In the genomic region with DNA sequence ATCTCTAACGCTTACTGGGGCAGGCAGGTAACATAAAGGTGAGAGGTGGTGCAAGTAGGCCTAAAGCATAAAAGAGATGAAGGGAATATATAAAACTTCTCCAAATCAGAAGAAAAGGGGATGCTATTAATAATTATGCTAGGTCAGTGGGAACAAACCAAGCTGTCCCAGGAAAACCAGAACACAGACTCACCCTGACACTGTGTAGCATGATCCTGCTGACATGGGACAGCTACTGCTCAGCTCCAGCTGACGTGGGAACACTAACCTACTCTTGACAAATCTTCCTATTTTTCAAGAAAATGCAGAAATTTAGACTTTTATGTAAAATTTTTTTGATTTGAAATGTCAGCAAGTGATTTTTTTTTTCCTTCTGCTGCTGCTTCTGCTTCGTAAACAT, we compare ENCODE assay signal across 25 cellular contexts.
"Had no signal": no experiment of that assay in that cellular context is flagged by ENCODE, and none has a peak within 500 bp of the region (broad histone marks: within the 10 kb centered on the region; RNA-seq: fewer than 3 reads in every experiment).

No MANE protein-coding gene starts in this region.

- H3K27me3 Mint-ChIP-seq: dendritic cell treated with granulocyte-macrophage colony-stimulating factor and Interleukin-4, amounts not matched to agents 40 ng/mL and 50 ng/mL, for 4 days; effector memory CD8-positive, alpha-beta T cell had no signal

- H3K27ac Mint-ChIP-seq: dendritic cell treated with granulocyte-macrophage colony-stimulating factor and Interleukin-4, amounts not matched to agents 40 ng/mL and 50 ng/mL, for 4 days; effector memory CD8-positive, alpha-beta T cell; endodermal cell had no signal

- H3K4me1 ChIP-seq: colonic mucosa, foreskin keratinocyte, gastrocnemius medialis had no signal

- H3K9me3 Mint-ChIP-seq: endodermal cell had no signal

- ATAC-seq: effector memory CD8-positive, alpha-beta T cell; esophagus mucosa; foreskin keratinocyte; gastrocnemius medialis; gastroesophageal sphincter had no signal

- H3K27me3 ChIP-seq: colonic mucosa, dorsolateral prefrontal cortex, esophagus muscularis mucosa, esophagus squamous epithelium, foreskin keratinocyte, gastrocnemius medialis, gastroesophageal sphincter, heart left ventricle, heart right ventricle had no signal

- H3K4me3 Mint-ChIP-seq: dendritic cell treated with granulocyte-macrophage colony-stimulating factor and Interleukin-4, amounts not matched to agents 40 ng/mL and 50 ng/mL, for 4 days; effector memory CD8-positive, alpha-beta T cell; endodermal cell had no signal

- H3K36me3 ChIP-seq: colonic mucosa, esophagus muscularis mucosa, esophagus squamous epithelium, gastrocnemius medialis, gastroesophageal sphincter, heart left ventricle, heart right ventricle had no signal

- H3K4me3 ChIP-seq: colonic mucosa, coronary artery, dorsolateral prefrontal cortex, esophagus muscularis mucosa, esophagus squamous epithelium, gastrocnemius medialis, gastroesophageal sphincter, heart left ventricle, heart right ventricle had no signal

- H3K27ac ChIP-seq: colonic mucosa, coronary artery, dorsolateral prefrontal cortex, epithelial cell of prostate, esophagus muscularis mucosa, esophagus squamous epithelium, foreskin keratinocyte, gastrocnemius medialis, gastroesophageal sphincter, heart left ventricle, heart right ventricle had no signal

- H3K9me3 ChIP-seq: colonic mucosa, esophagus muscularis mucosa, esophagus squamous epithelium, gastrocnemius medialis, gastroesophageal sphincter, heart left ventricle, heart right ventricle had no signal

- DNase-seq: colonic mucosa; cortex of kidney; dermis blood vessel endothelial cell; dorsolateral prefrontal cortex; effector CD4-positive, alpha-beta T cell; effector CD8-positive, alpha-beta T cell; effector memory CD4-positive, alpha-beta T cell; effector memory CD8-positive, alpha-beta T cell; endodermal cell; erythroblast; esophagus squamous epithelium; foreskin fibroblast; foreskin keratinocyte; foreskin melanocyte; gastrocnemius medialis; glutamatergic neuron; head of caudate nucleus; heart left ventricle; heart right ventricle had no signal
